20 cellular contexts compared by ENCODE assay signal in the genomic region with DNA sequence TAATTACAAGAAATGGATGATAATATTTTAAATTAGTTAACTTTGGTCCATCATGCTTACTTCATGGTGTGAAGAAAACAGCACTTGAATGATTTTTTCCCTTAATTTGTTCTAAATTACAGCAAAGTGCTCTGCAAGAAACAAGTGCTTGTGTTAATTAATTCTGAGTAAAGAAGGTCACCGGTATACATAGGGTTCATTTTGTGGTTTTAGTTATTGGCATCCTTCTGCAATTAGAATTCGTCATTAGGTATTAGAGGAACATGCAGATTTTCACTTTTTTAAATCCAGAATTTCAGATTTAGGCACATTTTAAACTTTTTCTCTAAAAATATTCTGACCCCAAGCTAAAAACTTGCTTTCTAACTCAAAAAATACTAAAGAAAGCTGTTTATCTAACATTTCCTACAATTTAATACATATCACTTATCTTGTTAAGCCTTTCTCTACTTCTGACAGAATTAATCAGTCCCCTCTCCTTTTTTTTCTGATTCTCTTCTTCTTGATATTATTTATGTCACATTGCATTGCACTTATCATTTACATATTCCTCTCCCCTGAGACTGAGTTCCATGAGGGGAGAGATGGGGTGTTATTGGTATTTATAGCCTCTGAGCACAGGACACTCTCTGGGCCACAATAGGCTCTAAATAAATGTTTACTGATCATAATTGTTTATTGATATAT. TPM values are rescaled to one million over a fixed set of nuclear protein-coding genes. Genes with fewer than 3 reads are reported as not detected.
DNase-seq lines count a peak whose midpoint lies in the region; ATAC-seq and TF ChIP-seq lines count a peak whose summit lies in the region.
"Had no signal": no experiment of that assay in that cellular context is flagged by ENCODE, and none has a peak within 500 bp of the region (broad histone marks: within the 10 kb centered on the region; RNA-seq: fewer than 3 reads in every experiment).

No MANE protein-coding gene starts in this region.

- H3K9me3 Mint-ChIP-seq in CD14-positive monocyte (peaks cover 7 to 16% (median 11%) of the 10 kb centered on the region in 7 donors), glutamatergic neuron (ENCODE audit: unreplicated experiment) (peaks cover 2% of the 10 kb centered on the region)
- H3K9me3 Mint-ChIP-seq: CD8-positive, alpha-beta memory T cell had no signal

- H3K27me3 ChIP-seq in SU-DHL-6 (ENCODE audit: low read length) (no peaks in the 10 kb centered on the region), gastroesophageal sphincter (no peaks in the 10 kb centered on the region)
- H3K27me3 ChIP-seq: brain microvascular endothelial cell, dorsolateral prefrontal cortex, heart left ventricle, uterus had no signal

- no peak for TF ChIP-seq EP300 in gastroesophageal sphincter (IDR thresholded peaks at IDR 0.05)

- H3K4me1 Mint-ChIP-seq in CD14-positive monocyte (peaks cover 31% of the 10 kb centered on the region), glutamatergic neuron (ENCODE audit: low read depth, unreplicated experiment) (peaks cover 2% of the 10 kb centered on the region)
- H3K4me1 Mint-ChIP-seq: CD8-positive, alpha-beta memory T cell had no signal

- H3K4me1 ChIP-seq in gastroesophageal sphincter, result peaks cover 0 to 6% (median 0%) of the 10 kb centered on the region in 3 donors
- H3K4me1 ChIP-seq: uterus had no signal

- 92 to 94% methylated on average over 2 of the region's 2 CpGs for WGBS in gastroesophageal sphincter (ENCODE audit: low coverage in 1 of 2), 2 donors

- H3K9me3 ChIP-seq in SU-DHL-6 (ENCODE audit: insufficient read depth, low read length), result no peaks in the 10 kb centered on the region
- H3K9me3 ChIP-seq in gastroesophageal sphincter, result peaks cover 0 to 13% (median 0%) of the 10 kb centered on the region in 3 donors
- H3K9me3 ChIP-seq: uterus had no signal

- no peak overlapping the region for H3K4me3 ChIP-seq in SU-DHL-6 (ENCODE audit: insufficient read depth, low read length, poor library complexity, severe bottlenecking)
- no peak overlapping the region for H3K4me3 ChIP-seq in gastroesophageal sphincter
- H3K4me3 ChIP-seq: dorsolateral prefrontal cortex, heart left ventricle, uterus had no signal

- no peaks in the 10 kb centered on the region for H4K20me1 ChIP-seq in SU-DHL-6 (ENCODE audit: low read depth, low read length)

- H2AFZ ChIP-seq in SU-DHL-6 (ENCODE audit: low read depth, low read length, severe bottlenecking), result no peak overlapping the region

- H3K79me2 ChIP-seq in SU-DHL-6 (ENCODE audit: insufficient read depth, low read length), result no peaks in the 10 kb centered on the region

- no peak overlapping the region for H3K27ac ChIP-seq in SU-DHL-6 (ENCODE audit: low read depth, low read length)
- no peak overlapping the region for H3K27ac ChIP-seq in gastroesophageal sphincter
- H3K27ac ChIP-seq: brain microvascular endothelial cell, dorsolateral prefrontal cortex, RWPE1, uterus had no signal

- H3K4me3 Mint-ChIP-seq in CD14-positive monocyte (peak overlapping the region in 1 of 2 donors; percentile 55), glutamatergic neuron (ENCODE audit: unreplicated experiment) (no peak overlapping the region)
- H3K4me3 Mint-ChIP-seq: CD8-positive, alpha-beta memory T cell had no signal

- H3K27me3 Mint-ChIP-seq in CD14-positive monocyte (ENCODE audit: low read depth in 3 of 3) (no peaks in the 10 kb centered on the region), glutamatergic neuron (ENCODE audit: unreplicated experiment) (peaks cover 3% of the 10 kb centered on the region)

- H3K36me3 ChIP-seq in SU-DHL-6 (ENCODE audit: low read length) (no peaks in the 10 kb centered on the region), gastroesophageal sphincter (no peaks in the 10 kb centered on the region)
- H3K36me3 ChIP-seq: brain microvascular endothelial cell, heart left ventricle, uterus had no signal

- intact Hi-C loops in CD14-positive monocyte (cut with micrococcal nuclease), result no loop called here

- H3K9ac ChIP-seq in SU-DHL-6 (ENCODE audit: low read length), result no peak overlapping the region

- DNase-seq in CD14-positive monocyte (ENCODE audit: low spot score) (no peak), T-helper 1 cell (no peak), glutamatergic neuron (no peak), GM20000 (ENCODE audit: low spot score) (no peak)
- DNase-seq: brain microvascular endothelial cell; CD8-positive, alpha-beta memory T cell; DMS79 treated with DMSO at 0.1 percent for 48 hours; dorsolateral prefrontal cortex; heart left ventricle; islet precursor cell; NCI-H748 treated with DMSO at 0.1 percent for 48 hours; stimulated activated CD4-positive, alpha-beta T cell treated with anti-CD3 and anti-CD28 coated beads, Interleukin-15, amount 100 ng/mL, for 24 hours; uterus had no signal

- TF ChIP-seq CTCF in CD14-positive monocyte (IDR thresholded peaks at IDR 0.05) (no peak), SU-DHL-6 (IDR thresholded peaks at IDR 0.05; ENCODE audit: insufficient read depth, low read length, poor library complexity, severe bottlenecking) (no peak), gastroesophageal sphincter (IDR thresholded peaks at IDR 0.05) (no peak), glutamatergic neuron (IDR thresholded peaks at IDR 0.05; ENCODE audit: partially characterized antibody, unreplicated experiment) (no peak), GM20000 (IDR thresholded peaks at IDR 0.05; ENCODE audit: extremely low read depth, missing control alignments) (no peak)

- H3F3A ChIP-seq in SU-DHL-6 (ENCODE audit: insufficient read depth), result no peaks in the 10 kb centered on the region

- H3K27ac Mint-ChIP-seq in CD14-positive monocyte (peak overlapping the region; percentile 82 to 89 (median 87)), glutamatergic neuron (ENCODE audit: unreplicated experiment) (no peak overlapping the region)
- H3K27ac Mint-ChIP-seq: activated naive CD4-positive, alpha-beta T cell treated with anti-CD3 and anti-CD28 coated beads, Interleukin-2, amount 50 U/mL, for 72 hours; CD8-positive, alpha-beta memory T cell had no signal

- no peaks in the 10 kb centered on the region for H3K9me2 ChIP-seq in SU-DHL-6 (replicated peaks; ENCODE audit: insufficient read depth, low read length)

- ATAC-seq in GM19395 (IDR thresholded peaks at IDR 0.05; ENCODE audit: unreplicated experiment) (peak; percentile 62), HG03139 (IDR thresholded peaks at IDR 0.05; ENCODE audit: unreplicated experiment) (peak; percentile 38), gastroesophageal sphincter (no peak)
- ATAC-seq: activated naive CD4-positive, alpha-beta T cell treated with anti-CD3 and anti-CD28 coated beads, Interleukin-2, amount 50 U/mL, for 72 hours had no signal

- TF ChIP-seq POLR2A in gastroesophageal sphincter (IDR thresholded peaks at IDR 0.05), result no peak

- H3K36me3 Mint-ChIP-seq in CD14-positive monocyte, result peaks cover 0 to 4% of the 10 kb centered on the region in 2 donors
- peaks cover 11% of the 10 kb centered on the region for H3K36me3 Mint-ChIP-seq in glutamatergic neuron (ENCODE audit: unreplicated experiment)

- H3K4me2 ChIP-seq in SU-DHL-6 (ENCODE audit: low read depth, low read length, poor library complexity, severe bottlenecking), result peak overlapping the region; percentile 37

RNA-seq across cellular contexts. Expression of a gene that starts 28.6 kb away (rescaled TPM):
- polyA plus RNA-seq in CD14-positive monocyte, result 10 to 100 TPM in 1 of 2 donors, 1 to 10 TPM in 1; 8.2 to 15.4 TPM
- total RNA-seq in gastroesophageal sphincter (1 to 10 TPM in 2 of 4 donors, under 1 TPM in 2; 0.62 to 4.1 (median 1.6) TPM), glutamatergic neuron (ENCODE audit: unreplicated experiment) (0.42 TPM)
- polyA plus RNA-seq: neural cell had no signal
